19 cellular contexts compared by ENCODE assay signal in the genomic region with DNA sequence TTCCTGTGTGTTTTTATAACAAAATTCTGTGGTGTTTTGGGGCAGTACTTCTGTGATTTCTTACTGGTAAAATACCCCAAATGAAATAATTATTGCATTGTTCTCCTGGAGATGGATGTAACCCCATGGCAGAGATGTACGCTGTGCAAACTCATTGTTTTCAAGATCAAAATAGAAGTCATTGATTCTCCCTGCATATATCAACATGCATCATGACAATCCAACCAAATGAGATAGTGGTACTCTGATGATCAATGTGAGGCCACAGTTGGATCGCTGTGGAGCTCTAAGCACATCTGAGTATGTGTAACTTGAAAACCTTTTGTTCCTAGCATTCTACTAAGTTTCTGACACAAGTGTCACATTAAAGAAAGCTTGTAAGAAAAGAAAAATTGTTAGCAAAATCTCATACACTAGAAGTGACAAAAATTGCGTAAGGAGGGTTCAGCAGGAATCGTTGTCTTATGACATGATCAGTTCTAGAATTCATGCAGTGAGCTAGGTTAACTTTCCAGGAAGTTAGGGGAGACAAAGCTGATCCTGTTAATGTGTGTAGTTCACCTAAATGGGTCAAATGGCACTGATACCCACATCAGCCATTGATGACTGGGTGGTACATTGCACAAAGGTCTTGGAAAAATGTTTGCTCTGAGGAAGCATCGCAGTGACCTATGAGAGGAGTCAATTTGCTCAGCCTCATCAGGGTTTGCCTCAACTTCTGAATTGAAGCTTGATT.
"Had no signal": no experiment of that assay in that cellular context is flagged by ENCODE, and none has a peak within 500 bp of the region (broad histone marks: within the 10 kb centered on the region; RNA-seq: fewer than 3 reads in every experiment).

No MANE protein-coding gene starts in this region.

- H3K4me1 Mint-ChIP-seq: stimulated activated naive CD8-positive, alpha-beta T cell treated with anti-CD3 and anti-CD28 coated beads, Interleukin-15, amount 100 ng/mL, for 72 hours had no signal

- DNase-seq: activated CD4-positive, CD25-positive, alpha-beta regulatory T cell treated with anti-CD3 and anti-CD28 coated beads, Interleukin-2, amount 50 U/mL, for 72 hours; activated gamma-delta T cell; adrenal gland; dermis blood vessel endothelial cell; effector memory CD8-positive, alpha-beta T cell; esophagus squamous epithelium; kidney; left lung; stimulated activated CD4-positive, alpha-beta T cell treated with anti-CD3 and anti-CD28 coated beads, Interleukin-2, amount 100 ng/mL, for 48 hours; stimulated activated naive CD8-positive, alpha-beta T cell treated with anti-CD3 and anti-CD28 coated beads, Interleukin-15, amount 100 ng/mL, for 72 hours; upper lobe of left lung had no signal

- H3K27ac Mint-ChIP-seq: activated naive CD4-positive, alpha-beta T cell treated with anti-CD3 and anti-CD28 coated beads, Interleukin-2, amount 50 U/mL, for 72 hours; effector memory CD8-positive, alpha-beta T cell; T-helper 1 cell treated with Interleukin-12 subunit alpha and Interleukin-12 subunit beta and Interleukin-4 antibody, amounts not matched to agents 30 μg/mL and 1 μg/mL, for 36 hours had no signal

- FAIRE-seq: bronchial epithelial cell, kidney had no signal

- H3K27me3 ChIP-seq: adrenal gland, esophagus squamous epithelium, left lung, neutrophil, right atrium auricular region, upper lobe of left lung had no signal

- H3K9me3 Mint-ChIP-seq: natural killer cell treated with Interleukin-12 subunit alpha and Interleukin-12 subunit beta and Interleukin-15 and Interleukin-18, amount 100 ng/mL, for 72 hours; stimulated activated naive CD8-positive, alpha-beta T cell treated with anti-CD3 and anti-CD28 coated beads, Interleukin-15, amount 100 ng/mL, for 72 hours had no signal

- H3K27me3 Mint-ChIP-seq: effector memory CD8-positive, alpha-beta T cell; natural killer cell treated with Interleukin-12 subunit alpha and Interleukin-12 subunit beta and Interleukin-15 and Interleukin-18, amount 100 ng/mL, for 72 hours; stimulated activated naive CD8-positive, alpha-beta T cell treated with anti-CD3 and anti-CD28 coated beads, Interleukin-15, amount 100 ng/mL, for 72 hours had no signal

- ATAC-seq: activated naive CD4-positive, alpha-beta T cell treated with anti-CD3 and anti-CD28 coated beads, Interleukin-2, amount 50 U/mL, for 72 hours; effector memory CD8-positive, alpha-beta T cell; left lung; stimulated activated naive CD8-positive, alpha-beta T cell treated with anti-CD3 and anti-CD28 coated beads, Interleukin-15, amount 100 ng/mL, for 72 hours had no signal

- H3K4me1 ChIP-seq: left lung had no signal

- H3K9me3 ChIP-seq: adrenal gland, esophagus squamous epithelium, left lung, neutrophil, right atrium auricular region, thoracic aorta, upper lobe of left lung had no signal

- H3K36me3 Mint-ChIP-seq: activated naive CD4-positive, alpha-beta T cell treated with anti-CD3 and anti-CD28 coated beads, Interleukin-2, amount 50 U/mL, for 72 hours; natural killer cell treated with Interleukin-12 subunit alpha and Interleukin-12 subunit beta and Interleukin-15 and Interleukin-18, amount 100 ng/mL, for 72 hours had no signal

- H3K27ac ChIP-seq: adrenal gland, esophagus squamous epithelium, left lung, neutrophil, parathyroid adenoma, right atrium auricular region, thoracic aorta had no signal

- H3K4me3 ChIP-seq: adrenal gland, esophagus squamous epithelium, left lung, right atrium auricular region, thoracic aorta, upper lobe of left lung had no signal

- H3K9ac ChIP-seq: parathyroid adenoma had no signal

- H2AFZ ChIP-seq: parathyroid adenoma had no signal

- H3K36me3 ChIP-seq: adrenal gland, esophagus squamous epithelium, left lung, neutrophil, right atrium auricular region, thoracic aorta, upper lobe of left lung had no signal

- H3K4me3 Mint-ChIP-seq: effector memory CD8-positive, alpha-beta T cell; natural killer cell treated with Interleukin-12 subunit alpha and Interleukin-12 subunit beta and Interleukin-15 and Interleukin-18, amount 100 ng/mL, for 72 hours; stimulated activated naive CD8-positive, alpha-beta T cell treated with anti-CD3 and anti-CD28 coated beads, Interleukin-15, amount 100 ng/mL, for 72 hours; T-helper 1 cell treated with Interleukin-12 subunit alpha and Interleukin-12 subunit beta and Interleukin-4 antibody, amounts not matched to agents 30 μg/mL and 1 μg/mL, for 36 hours had no signal
